ENCODE assay signal across 26 cellular contexts in genomic region chr7:109375857-109376256, GRCh38.
"Had no signal": no experiment of that assay in that cellular context is flagged by ENCODE, and none has a peak within 500 bp of the region (broad histone marks: within the 10 kb centered on the region; RNA-seq: fewer than 3 reads in every experiment).

No MANE protein-coding gene starts in this region.

- FAIRE-seq: colon, endometrium, endothelial cell of umbilical vein, frontal cortex had no signal

- H3K27me3 ChIP-seq: colonic mucosa, dorsolateral prefrontal cortex, esophagus muscularis mucosa, esophagus squamous epithelium, foreskin keratinocyte, gastrocnemius medialis, gastroesophageal sphincter, heart left ventricle, heart right ventricle had no signal

- H3K36me3 ChIP-seq: colonic mucosa, esophagus muscularis mucosa, esophagus squamous epithelium, gastrocnemius medialis, gastroesophageal sphincter, heart left ventricle, heart right ventricle had no signal

- H3K4me3 ChIP-seq: colonic mucosa, coronary artery, dorsolateral prefrontal cortex, esophagus muscularis mucosa, esophagus squamous epithelium, gastrocnemius medialis, gastroesophageal sphincter, heart left ventricle, heart right ventricle had no signal

- H3K27ac ChIP-seq: colonic mucosa, coronary artery, dorsolateral prefrontal cortex, epithelial cell of prostate, esophagus muscularis mucosa, esophagus squamous epithelium, foreskin keratinocyte, gastrocnemius medialis, gastroesophageal sphincter, heart left ventricle, heart right ventricle had no signal

- H3K4me1 ChIP-seq: colonic mucosa, esophagus muscularis mucosa, esophagus squamous epithelium, foreskin keratinocyte, gastrocnemius medialis, gastroesophageal sphincter, heart left ventricle, heart right ventricle had no signal

- DNase-seq: colonic mucosa; cortex of kidney; dermis blood vessel endothelial cell; dorsolateral prefrontal cortex; effector CD4-positive, alpha-beta T cell; effector CD8-positive, alpha-beta T cell; effector memory CD4-positive, alpha-beta T cell; effector memory CD8-positive, alpha-beta T cell; endodermal cell; erythroblast; esophagus squamous epithelium; gastrocnemius medialis; glutamatergic neuron; head of caudate nucleus; heart left ventricle; heart right ventricle had no signal

- H3K9me3 ChIP-seq: colonic mucosa, esophagus muscularis mucosa, esophagus squamous epithelium, gastrocnemius medialis, gastroesophageal sphincter, heart left ventricle, heart right ventricle had no signal

- ATAC-seq: effector memory CD8-positive, alpha-beta T cell; esophagus mucosa; foreskin keratinocyte; gastrocnemius medialis; gastroesophageal sphincter; heart left ventricle; heart right ventricle had no signal
